ENCODE assay signal across 30 cellular contexts in genomic region chr7:132130497-132130896, GRCh38.
A peak's percentile ranks its signal among the peaks of the same experiment; 100 is the strongest.
DNase-seq lines count a peak whose midpoint lies in the region; FAIRE-seq and TF ChIP-seq lines count a peak whose summit lies in the region.
"Had no signal": no experiment of that assay in that cellular context is flagged by ENCODE, and none has a peak within 500 bp of the region (broad histone marks: within the 10 kb centered on the region; RNA-seq: fewer than 3 reads in every experiment).

No MANE protein-coding gene starts in this region.

- CTCF ChIA-PET in activated naive CD4-positive, alpha-beta T cell treated with anti-CD3 and anti-CD28 coated beads, Interleukin-2, amount 10 ng/mL, durations not matched to agents 7 days and 5 days (lab: Charles Lee), result no interaction called here
- CTCF ChIA-PET in activated naive CD4-positive, alpha-beta T cell treated with anti-CD3 and anti-CD28 coated beads for 36 hours (lab: Charles Lee), result interaction anchor here (0.8 kb wide), 1 partner anchor 85 kb away, joined by 3 read pairs; no protein-coding TSS in a partner anchor

- peaks cover 7% of the 10 kb centered on the region for H3K4me1 Mint-ChIP-seq in activated naive CD4-positive, alpha-beta T cell treated with anti-CD3 and anti-CD28 coated beads, Interleukin-2, amount 10 ng/mL, durations not matched to agents 7 days and 5 days
- H3K4me1 Mint-ChIP-seq in activated naive CD4-positive, alpha-beta T cell treated with anti-CD3 and anti-CD28 coated beads for 36 hours (ENCODE audit: low read depth), result no peaks in the 10 kb centered on the region

- no peak overlapping the region for H3K27ac Mint-ChIP-seq in activated naive CD4-positive, alpha-beta T cell treated with anti-CD3 and anti-CD28 coated beads, Interleukin-2, amount 10 ng/mL, durations not matched to agents 7 days and 5 days
- H3K27ac Mint-ChIP-seq in activated naive CD4-positive, alpha-beta T cell treated with anti-CD3 and anti-CD28 coated beads for 36 hours, result no peak overlapping the region
- H3K27ac Mint-ChIP-seq: activated T-cell treated with anti-CD3 and anti-CD28 coated beads, Interleukin-2, amount 50 U/mL, for 24 hours; CD4-positive, alpha-beta T cell; naive thymus-derived CD4-positive, alpha-beta T cell had no signal

- intact Hi-C loops in activated naive CD4-positive, alpha-beta T cell treated with anti-CD3 and anti-CD28 coated beads for 36 hours (cut with micrococcal nuclease), result no loop called here

- no peak overlapping the region for H3K4me3 Mint-ChIP-seq in activated naive CD4-positive, alpha-beta T cell treated with anti-CD3 and anti-CD28 coated beads, Interleukin-2, amount 10 ng/mL, durations not matched to agents 7 days and 5 days
- no peak overlapping the region for H3K4me3 Mint-ChIP-seq in activated naive CD4-positive, alpha-beta T cell treated with anti-CD3 and anti-CD28 coated beads for 36 hours
- H3K4me3 Mint-ChIP-seq: activated T-cell treated with anti-CD3 and anti-CD28 coated beads, Interleukin-2, amount 50 U/mL, for 24 hours; CD4-positive, alpha-beta T cell; naive thymus-derived CD4-positive, alpha-beta T cell had no signal

- no peak for FAIRE-seq in GM12892 (lab: Jason Lieb, UNC)
- FAIRE-seq: A204.1, TTC549 had no signal

- H3K9me3 Mint-ChIP-seq in activated naive CD4-positive, alpha-beta T cell treated with anti-CD3 and anti-CD28 coated beads, Interleukin-2, amount 10 ng/mL, durations not matched to agents 7 days and 5 days, result no peaks in the 10 kb centered on the region
- no peaks in the 10 kb centered on the region for H3K9me3 Mint-ChIP-seq in activated naive CD4-positive, alpha-beta T cell treated with anti-CD3 and anti-CD28 coated beads for 36 hours
- H3K9me3 Mint-ChIP-seq: activated T-cell treated with anti-CD3 and anti-CD28 coated beads, Interleukin-2, amount 50 U/mL, for 24 hours; CD4-positive, alpha-beta T cell had no signal

- TF ChIP-seq POLR2A in GM12892 (IDR thresholded peaks at IDR 0.05; ENCODE audit: low read depth, low read length), result no peak

- H3K27ac ChIP-seq in substantia nigra (ENCODE audit: low read depth, low read length, poor library complexity, severe bottlenecking), result no peak overlapping the region
- H3K27ac ChIP-seq: adrenal gland, breast epithelium, psoas muscle, RWPE1, skin epidermis had no signal

- H3K36me3 Mint-ChIP-seq in activated naive CD4-positive, alpha-beta T cell treated with anti-CD3 and anti-CD28 coated beads, Interleukin-2, amount 10 ng/mL, durations not matched to agents 7 days and 5 days, result peaks cover 17% of the 10 kb centered on the region
- H3K36me3 Mint-ChIP-seq in activated naive CD4-positive, alpha-beta T cell treated with anti-CD3 and anti-CD28 coated beads for 36 hours (ENCODE audit: low read depth), result no peaks in the 10 kb centered on the region
- H3K36me3 Mint-ChIP-seq: naive thymus-derived CD4-positive, alpha-beta T cell had no signal

- peak; percentile 28 for DNase-seq in activated naive CD4-positive, alpha-beta T cell treated with anti-CD3 and anti-CD28 coated beads, Interleukin-2, amount 10 ng/mL, durations not matched to agents 7 days and 5 days
- DNase-seq in activated naive CD4-positive, alpha-beta T cell treated with anti-CD3 and anti-CD28 coated beads for 36 hours, result no peak
- DNase-seq in M059J (ENCODE audit: low read depth) (peak; percentile 94), astrocyte of the hippocampus (ENCODE audit: low read depth, low spot score) (peak; percentile 49), renal cortical epithelial cell (ENCODE audit: low read depth) (peak; percentile 86), GM12892 (ENCODE audit: insufficient read length) (no peak), substantia nigra (lab: John Stamatoyannopoulos, UW) (no peak), HPDE6-E6E7 (ENCODE audit: extremely low spot score) (no peak)
- DNase-seq: activated CD8-positive, alpha-beta memory T cell treated with anti-CD3 and anti-CD28 coated beads for 24 hours; activated gamma-delta T cell treated with Interleukin-2 at 50 U/mL for 16 hours; activated T-cell treated with anti-CD3 and anti-CD28 coated beads, Interleukin-2, amount 50 U/mL, for 24 hours; adrenal gland; AML-193; CD4-positive, alpha-beta T cell; GF-D8; islet precursor cell; midbrain; naive thymus-derived CD4-positive, alpha-beta T cell; NCI-H1092; NCI-H2029 treated with DMSO at 0.1 percent for 48 hours; NCI-H226; NCI-H748 treated with DMSO at 0.1 percent for 48 hours; occipital lobe; psoas muscle; trophoblast cell had no signal

- H3K27me3 Mint-ChIP-seq in activated naive CD4-positive, alpha-beta T cell treated with anti-CD3 and anti-CD28 coated beads, Interleukin-2, amount 10 ng/mL, durations not matched to agents 7 days and 5 days, result peaks cover 3% of the 10 kb centered on the region
- H3K27me3 Mint-ChIP-seq in activated naive CD4-positive, alpha-beta T cell treated with anti-CD3 and anti-CD28 coated beads for 36 hours (ENCODE audit: low read depth), result peaks cover 2% of the 10 kb centered on the region
- H3K27me3 Mint-ChIP-seq: activated T-cell treated with anti-CD3 and anti-CD28 coated beads, Interleukin-2, amount 50 U/mL, for 24 hours had no signal

Comparison
In these comparisons a context has a peak if more than half of its experiments do, and no peak if none do; other contexts are left out.
1. DNase-seq: peak in activated naive CD4-positive, alpha-beta T cell treated with anti-CD3 and anti-CD28 coated beads, Interleukin-2, amount 10 ng/mL, durations not matched to agents 7 days and 5 days (single experiment), M059J (single experiment), astrocyte of the hippocampus (single experiment) and renal cortical epithelial cell (single experiment); none in activated naive CD4-positive, alpha-beta T cell treated with anti-CD3 and anti-CD28 coated beads for 36 hours (single experiment), GM12892 (single experiment), substantia nigra (0 of 49) and HPDE6-E6E7 (single experiment).